In the genomic region with DNA sequence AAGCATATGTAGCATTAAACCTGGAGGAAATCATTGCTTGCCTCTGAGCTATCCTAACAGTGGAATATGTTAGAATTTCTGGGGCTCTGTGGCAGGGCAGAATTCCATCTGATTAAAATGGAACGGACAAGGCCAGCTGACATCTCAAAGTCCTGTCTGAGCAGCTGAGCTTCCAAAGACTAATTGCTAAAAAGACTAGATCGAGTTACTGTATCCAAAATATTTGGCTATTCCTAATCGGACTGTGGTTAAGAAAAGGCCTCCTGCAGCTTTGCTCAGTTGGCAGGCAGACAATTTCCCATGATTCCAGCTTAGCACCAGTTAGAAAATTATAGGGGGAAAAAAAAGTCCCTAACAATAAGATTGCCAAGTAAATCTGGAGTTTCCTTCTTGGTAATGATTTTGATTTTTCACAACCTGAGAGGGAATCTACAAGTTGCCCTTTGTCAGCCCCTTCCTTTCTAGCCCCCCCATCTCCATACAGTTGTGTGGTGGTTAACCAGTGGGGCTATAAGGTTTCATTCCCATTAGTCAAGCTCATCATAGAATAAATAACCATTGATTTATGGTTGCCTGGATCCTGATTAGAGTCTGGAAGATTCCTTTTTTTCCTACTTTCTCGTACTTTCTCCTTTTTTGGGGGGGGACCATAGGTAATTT, we compare ENCODE assay signal across 14 cellular contexts. TPM values are rescaled to one million over a fixed set of nuclear protein-coding genes. Genes with fewer than 3 reads are reported as not detected.
DNase-seq lines count a peak whose midpoint lies in the region; ATAC-seq and TF ChIP-seq lines count a peak whose summit lies in the region.
"Had no signal": no experiment of that assay in that cellular context is flagged by ENCODE, and none has a peak within 500 bp of the region (broad histone marks: within the 10 kb centered on the region; RNA-seq: fewer than 3 reads in every experiment).

No MANE protein-coding gene starts in this region.

- H4K20me1 ChIP-seq in mammary epithelial cell (ENCODE audit: insufficient read depth, low read length): no peaks in the 10 kb centered on the region

- no peak overlapping the region for H3K27ac ChIP-seq in mammary epithelial cell (ENCODE audit: insufficient read depth, low read depth, low read length)
- H3K27ac ChIP-seq: HL-60, lower lobe of right lung, thoracic aorta, VCaP had no signal

- no TSS peak for BruUV-seq in mammary epithelial cell (replicated peaks; lab: Mats Ljungman, UMichigan)

- peak overlapping the region in 3 of 5 experiments; percentile 66 to 83 (median 78) for H3K27ac Mint-ChIP-seq in brain
- H3K27ac Mint-ChIP-seq in activated T-helper 1 cell treated with anti-CD3 and anti-CD28 coated beads, Interleukin-12 subunit alpha, Interleukin-12 subunit beta, Interleukin-2, Interleukin-4 antibody, amounts not matched to agents 30 ng/mL and 10 ng/mL and 1 ng/mL, durations not matched to agents 14 hours and 24 hours and 36 hours: no peak overlapping the region
- H3K27ac Mint-ChIP-seq: activated T-cell treated with anti-CD3 and anti-CD28 coated beads, Interleukin-2, amount 50 U/mL, for 24 hours; CD8-positive, alpha-beta memory T cell had no signal

- ATAC-seq in HG03469 (IDR thresholded peaks at IDR 0.05; ENCODE audit: unreplicated experiment) (no peak), GM19328 (IDR thresholded peaks at IDR 0.05; ENCODE audit: unreplicated experiment) (no peak)
- ATAC-seq: lower lobe of right lung had no signal

- no peak overlapping the region for H3K4me2 ChIP-seq in mammary epithelial cell (ENCODE audit: insufficient read depth, low read depth, low read length)

- H3K36me3 ChIP-seq in mammary epithelial cell (ENCODE audit: insufficient read depth, low read length): peaks cover 33% of the 10 kb centered on the region

- CTCF ChIA-PET in HEK293T (lab: Yijun Ruan, JAX): interaction anchor here (0.6 to 1.0 kb wide), 2 partner anchors 47 to 207 kb away, joined by 3 read pairs; no protein-coding TSS in a partner anchor
- CTCF ChIA-PET in mammary epithelial cell (lab: Charles Lee; ENCODE audit: low non-redundant PET): interaction anchor here (0.5 kb wide), 1 partner anchor 20 kb away, joined by 3 read pairs; no protein-coding TSS in a partner anchor

- H3K4me1 Mint-ChIP-seq in brain: peaks cover 21% of the 10 kb centered on the region
- no peaks in the 10 kb centered on the region for H3K4me1 Mint-ChIP-seq in activated T-helper 1 cell treated with anti-CD3 and anti-CD28 coated beads, Interleukin-12 subunit alpha, Interleukin-12 subunit beta, Interleukin-2, Interleukin-4 antibody, amounts not matched to agents 30 ng/mL and 10 ng/mL and 1 ng/mL, durations not matched to agents 14 hours and 24 hours and 36 hours (ENCODE audit: low read depth)
- H3K4me1 Mint-ChIP-seq: CD8-positive, alpha-beta memory T cell had no signal

- no peaks in the 10 kb centered on the region for H3K27me3 Mint-ChIP-seq in brain
- H3K27me3 Mint-ChIP-seq in activated T-helper 1 cell treated with anti-CD3 and anti-CD28 coated beads, Interleukin-12 subunit alpha, Interleukin-12 subunit beta, Interleukin-2, Interleukin-4 antibody, amounts not matched to agents 30 ng/mL and 10 ng/mL and 1 ng/mL, durations not matched to agents 14 hours and 24 hours and 36 hours (ENCODE audit: insufficient read depth): no peaks in the 10 kb centered on the region
- H3K27me3 Mint-ChIP-seq: activated T-cell treated with anti-CD3 and anti-CD28 coated beads, Interleukin-2, amount 50 U/mL, for 24 hours had no signal

- peaks cover 6% of the 10 kb centered on the region for H3K9me3 ChIP-seq in mammary epithelial cell (replicated peaks; ENCODE audit: insufficient read depth, low read length)

- H3K4me3 ChIP-seq in AG09309 (ENCODE audit: control insufficient read depth, low read depth, low read length) (no peak overlapping the region), mammary epithelial cell (replicated peaks in 1 of 3; ENCODE audit: insufficient read depth in 1 of 3, low read depth in 2 of 3, low read length in 3 of 3) (no peak overlapping the region)
- H3K4me3 ChIP-seq: lower lobe of right lung, thoracic aorta had no signal

- H2AFZ ChIP-seq in mammary epithelial cell (ENCODE audit: low read depth, low read length): no peak overlapping the region

- POLR2A ChIA-PET in HEK293T (lab: Yijun Ruan, JAX): no interaction called here

- H3K79me2 ChIP-seq in mammary epithelial cell (ENCODE audit: insufficient read depth, low read length): no peaks in the 10 kb centered on the region

- TF ChIP-seq CTCF in AG09309 (IDR thresholded peaks at IDR 0.05; ENCODE audit: control insufficient read depth, insufficient read depth, low read depth, low read length, missing control alignments) (no peak), brain (conservative IDR thresholded peaks at IDR 0.05) (no peak), mammary epithelial cell (conservative IDR thresholded peaks at IDR 0.05 in 1 of 2, IDR thresholded peaks at IDR 0.05 in 1 of 2; ENCODE audit: extremely low read depth in 1 of 2, insufficient read depth in 1 of 2, low read depth in 1 of 2, low read length in 2 of 2) (no peak)

- DNase-seq in AG09309 (ENCODE audit: low read depth) (peak; percentile 87), HEK293T (ENCODE audit: extremely low spot score) (peak; percentile 26), mucosa of gallbladder (ENCODE audit: low spot score) (peak; percentile 22), mammary epithelial cell (no peak)
- DNase-seq in activated T-helper 1 cell treated with anti-CD3 and anti-CD28 coated beads, Interleukin-12 subunit alpha, Interleukin-12 subunit beta, Interleukin-2, Interleukin-4 antibody, amounts not matched to agents 30 ng/mL and 10 ng/mL and 1 ng/mL, durations not matched to agents 14 hours and 24 hours and 36 hours (ENCODE audit: low spot score): no peak
- DNase-seq: activated T-cell treated with anti-CD3 and anti-CD28 coated beads, Interleukin-2, amount 50 U/mL, for 24 hours; CD8-positive, alpha-beta memory T cell; lower lobe of right lung had no signal

- H3K27me3 ChIP-seq in mammary epithelial cell (ENCODE audit: insufficient read depth, low read length): no peaks in the 10 kb centered on the region

- H3K9me3 Mint-ChIP-seq in brain: peaks cover 15 to 25% (median 20%) of the 10 kb centered on the region in 5 experiments
- H3K9me3 Mint-ChIP-seq in activated T-helper 1 cell treated with anti-CD3 and anti-CD28 coated beads, Interleukin-12 subunit alpha, Interleukin-12 subunit beta, Interleukin-2, Interleukin-4 antibody, amounts not matched to agents 30 ng/mL and 10 ng/mL and 1 ng/mL, durations not matched to agents 14 hours and 24 hours and 36 hours: peaks cover 26% of the 10 kb centered on the region

- intact Hi-C loops in activated T-helper 1 cell treated with anti-CD3 and anti-CD28 coated beads, Interleukin-12 subunit alpha, Interleukin-12 subunit beta, Interleukin-2, Interleukin-4 antibody, amounts not matched to agents 30 ng/mL and 10 ng/mL and 1 ng/mL, durations not matched to agents 14 hours and 24 hours and 36 hours (cut with micrococcal nuclease): no loop called here
- intact Hi-C loops in mammary epithelial cell (cut with micrococcal nuclease): no loop called here

- dilution Hi-C loops in mammary epithelial cell (cut with HindIII; ENCODE audit: low sequenced_read_pairs): no loop called here

- WGBS in mammary epithelial cell (ENCODE audit: low coverage, missing lambda C conversion rate): 65% methylated on average over 4 of the region's 4 CpGs

- H3K4me3 Mint-ChIP-seq in brain: peak overlapping the region in 3 of 5 experiments; percentile 46 to 54 (median 51)
- H3K4me3 Mint-ChIP-seq in activated T-helper 1 cell treated with anti-CD3 and anti-CD28 coated beads, Interleukin-12 subunit alpha, Interleukin-12 subunit beta, Interleukin-2, Interleukin-4 antibody, amounts not matched to agents 30 ng/mL and 10 ng/mL and 1 ng/mL, durations not matched to agents 14 hours and 24 hours and 36 hours: no peak overlapping the region
- H3K4me3 Mint-ChIP-seq: activated T-cell treated with anti-CD3 and anti-CD28 coated beads, Interleukin-2, amount 50 U/mL, for 24 hours; CD8-positive, alpha-beta memory T cell had no signal

- in situ Hi-C loops in mammary epithelial cell (cut with MboI; ENCODE audit: low sequenced_read_pairs in 2 of 2): no loop called here

- H3K36me3 Mint-ChIP-seq in brain: peaks cover 88% of the 10 kb centered on the region
- H3K36me3 Mint-ChIP-seq in activated T-helper 1 cell treated with anti-CD3 and anti-CD28 coated beads, Interleukin-12 subunit alpha, Interleukin-12 subunit beta, Interleukin-2, Interleukin-4 antibody, amounts not matched to agents 30 ng/mL and 10 ng/mL and 1 ng/mL, durations not matched to agents 14 hours and 24 hours and 36 hours (ENCODE audit: low read depth): peaks cover 5% of the 10 kb centered on the region

- H3K9ac ChIP-seq in mammary epithelial cell (ENCODE audit: insufficient read depth, low read length): no peak overlapping the region

- no peaks in the 10 kb centered on the region for H3K4me1 ChIP-seq in mammary epithelial cell (ENCODE audit: insufficient read depth, low read length)
- H3K4me1 ChIP-seq: lower lobe of right lung had no signal

TF ChIP-seq in HEK293T, 16 proteins besides CTCF, POLR2A, EP300 and RAD21 (continues in another document):
- no peak for TF ChIP-seq SUZ12 (IDR thresholded peaks at IDR 0.05)
- TF ChIP-seq FOXA1 (IDR thresholded peaks at IDR 0.05): no peak
- no peak for TF ChIP-seq CTBP1 (IDR thresholded peaks at IDR 0.05; ENCODE audit: borderline replicate concordance)
- TF ChIP-seq ARNT (IDR thresholded peaks at IDR 0.05): no peak

RNA-seq across cellular contexts. Expression of a gene that starts 26.4 kb away (rescaled TPM):
- polyA plus RNA-seq in brain (ENCODE audit: insufficient read depth, low read depth, low replicate concordance): 15.7 TPM
- 276 TPM for total RNA-seq in mucosa of gallbladder
- 1.3 and 1.8 TPM in 2 replicates for total RNA-seq in activated T-helper 1 cell treated with anti-CD3 and anti-CD28 coated beads, Interleukin-12 subunit alpha, Interleukin-12 subunit beta, Interleukin-2, Interleukin-4 antibody, amounts not matched to agents 30 ng/mL and 10 ng/mL and 1 ng/mL, durations not matched to agents 14 hours and 24 hours and 36 hours
- total RNA-seq in mammary epithelial cell: 10 to 100 TPM; 49.0 to 61.6 TPM
- polyA plus RNA-seq in mammary epithelial cell: 66.8 TPM
- 56.8 TPM for polyA minus RNA-seq in mammary epithelial cell
- polyA plus RNA-seq: CD8-positive, alpha-beta memory T cell had no signal

RNA-seq across cellular contexts. Expression of a gene that starts 48.1 kb away (rescaled TPM):
- polyA plus RNA-seq in brain (ENCODE audit: insufficient read depth, low read depth, low replicate concordance) (2.9 TPM), mammary epithelial cell (0.58 TPM)
- total RNA-seq in mucosa of gallbladder (18.7 TPM), mammary epithelial cell (1 to 10 TPM; 2.1 to 5.7 TPM)
- 2.4 and 3.5 TPM in 2 replicates for total RNA-seq in activated T-helper 1 cell treated with anti-CD3 and anti-CD28 coated beads, Interleukin-12 subunit alpha, Interleukin-12 subunit beta, Interleukin-2, Interleukin-4 antibody, amounts not matched to agents 30 ng/mL and 10 ng/mL and 1 ng/mL, durations not matched to agents 14 hours and 24 hours and 36 hours
- polyA minus RNA-seq in mammary epithelial cell: 7.5 TPM

RNA-seq across cellular contexts. Expression of a gene that starts 58.1 kb away (rescaled TPM):
- polyA plus RNA-seq in brain (ENCODE audit: insufficient read depth, low read depth, low replicate concordance) (2.3 TPM), mammary epithelial cell (3.2 TPM)
- total RNA-seq in mucosa of gallbladder (6.5 TPM), mammary epithelial cell (1 to 10 TPM; 4.5 to 9.4 TPM)
- total RNA-seq in activated T-helper 1 cell treated with anti-CD3 and anti-CD28 coated beads, Interleukin-12 subunit alpha, Interleukin-12 subunit beta, Interleukin-2, Interleukin-4 antibody, amounts not matched to agents 30 ng/mL and 10 ng/mL and 1 ng/mL, durations not matched to agents 14 hours and 24 hours and 36 hours: 5.8 and 6.1 TPM in 2 replicates
- polyA minus RNA-seq in mammary epithelial cell: not detected

Comparison
In these comparisons a context has a peak if more than half of its experiments do, and no peak if none do; other contexts are left out.
1. DNase-seq: peak in AG09309 (single experiment), HEK293T (single experiment) and mucosa of gallbladder (single experiment); none in activated T-helper 1 cell treated with anti-CD3 and anti-CD28 coated beads, Interleukin-12 subunit alpha, Interleukin-12 subunit beta, Interleukin-2, Interleukin-4 antibody, amounts not matched to agents 30 ng/mL and 10 ng/mL and 1 ng/mL, durations not matched to agents 14 hours and 24 hours and 36 hours (single experiment) and mammary epithelial cell (single experiment).
2. RNA of a gene that starts 26.4 kb away (total RNA-seq): 276 TPM in mucosa of gallbladder (single experiment) and 49.0 to 61.6 TPM in mammary epithelial cell; 1.3 to 1.8 TPM in activated T-helper 1 cell treated with anti-CD3 and anti-CD28 coated beads, Interleukin-12 subunit alpha, Interleukin-12 subunit beta, Interleukin-2, Interleukin-4 antibody, amounts not matched to agents 30 ng/mL and 10 ng/mL and 1 ng/mL, durations not matched to agents 14 hours and 24 hours and 36 hours; every median in the first group is over 10 times any median in the second.